Comparison of ENCODE assay signal across 7 cellular contexts in the genomic region with DNA sequence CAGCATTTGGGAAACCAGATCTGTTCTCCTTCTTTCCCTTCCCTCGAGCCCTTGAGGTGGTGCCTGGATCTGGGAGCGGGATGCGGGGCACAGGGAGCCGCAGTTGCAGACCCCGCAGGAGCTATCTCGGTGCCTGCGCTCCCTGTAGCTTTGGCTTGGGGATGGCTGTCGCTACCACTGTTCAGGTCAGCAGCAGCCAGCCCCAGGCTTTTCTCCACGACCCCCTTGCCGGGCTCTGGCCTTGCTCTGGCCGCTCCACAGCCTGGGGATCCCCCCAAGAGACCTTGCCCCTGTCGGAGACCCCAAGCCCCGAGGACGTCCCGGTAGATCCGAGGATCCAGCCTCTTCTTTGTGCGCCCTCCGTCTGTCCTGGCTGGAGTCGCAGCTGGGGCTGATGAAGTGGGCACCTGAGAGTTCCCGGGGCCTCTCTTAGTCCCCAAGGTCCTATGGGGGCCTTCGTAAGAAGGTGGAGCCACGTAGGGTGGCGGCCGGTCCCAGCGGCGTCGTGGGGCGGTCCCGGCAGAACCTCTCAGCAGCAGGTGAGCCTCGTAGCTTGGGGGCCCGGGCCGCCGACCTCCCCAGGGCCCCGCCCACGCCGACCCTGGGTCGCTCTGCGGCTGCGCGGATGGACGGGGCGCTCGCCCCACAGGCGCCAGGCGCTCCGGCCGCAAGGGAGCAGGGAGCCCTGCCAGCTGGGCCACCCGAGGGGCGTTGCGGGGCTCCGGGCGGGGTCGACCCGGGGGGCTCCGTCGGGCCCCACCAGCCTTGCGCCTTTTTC. TPM values are rescaled to one million over a fixed set of nuclear protein-coding genes. Genes with fewer than 3 reads are reported as not detected.
A peak's percentile ranks its signal among the peaks of the same experiment; 100 is the strongest.
DNase-seq lines count a peak whose midpoint lies in the region; ATAC-seq, FAIRE-seq and TF ChIP-seq lines count a peak whose summit lies in the region.

No MANE protein-coding gene starts in this region.

- H3K9me3 ChIP-seq in ovary (no peaks in the 10 kb centered on the region), kidney (ENCODE audit: control insufficient read depth in 1 of 2, low read length in 2 of 2) (no peaks in the 10 kb centered on the region)

- intact Hi-C loops in ovary (cut with DNase I) (loop anchor here in 2 of 4 donors (5.0 to 10.0 kb wide), 2 partner anchors 133 to 146 kb away; partner anchors contain the start of genes DDX23 (in 1 of the 2) and RND1 (in 1 of the 2)), kidney (cut with DNase I) (no loop called here)

- H3K27me3 Mint-ChIP-seq in T-cell = peaks cover 48 to 69% of the 10 kb centered on the region in 2 donors

- ATAC-seq in GM21528 (IDR thresholded peaks at IDR 0.05; ENCODE audit: low FRiP score, unreplicated experiment) (peak; percentile 43), T-cell (replicated peaks in 1 of 4) (peak in 3 of 4 experiments; percentile 10 to 32 (median 24)), HG03097 (IDR thresholded peaks at IDR 0.05; ENCODE audit: low FRiP score, unreplicated experiment) (no peak)

- H3K4me1 ChIP-seq in ovary (ENCODE audit: insufficient read depth) = peaks cover 6% of the 10 kb centered on the region
- peaks cover 5 to 16% of the 10 kb centered on the region in 2 donors for H3K4me1 ChIP-seq in kidney (ENCODE audit: control insufficient read depth in 1 of 2, insufficient read depth in 1 of 2, low read depth in 1 of 2, low read length in 2 of 2)

- H3K36me3 Mint-ChIP-seq in T-cell = peaks cover 23% of the 10 kb centered on the region

- DNase-seq in GM06990 (ENCODE audit: extremely low read depth, insufficient read length) (peak; percentile 87), T-cell (peak in 2 of 34 experiments; percentile 22 to 30), erythroblast (lab: John Stamatoyannopoulos, UW) (peak; percentile 57 to 62), ovary (no peak), kidney (no peak)

- peak overlapping the region in 1 of 2 donors; percentile 52 for H3K27ac Mint-ChIP-seq in T-cell

- peak overlapping the region; percentile 59 to 77 (median 64) for H3K4me3 Mint-ChIP-seq in T-cell

- POLR2A ChIA-PET in T-cell (lab: Charles Lee) = interaction anchor here in 1 of 2 donors (1.1 kb wide), 1 partner anchor 22 kb away, joined by 3 read pairs; no protein-coding TSS in a partner anchor

- H3K27ac ChIP-seq in ovary (no peak overlapping the region), kidney (ENCODE audit: low read depth in 2 of 2, low read length in 2 of 2) (no peak overlapping the region)

- H3K9me3 Mint-ChIP-seq in T-cell = no peaks in the 10 kb centered on the region

- TF ChIP-seq EP300 in ovary (IDR thresholded peaks at IDR 0.05) = no peak

- peaks cover 37 to 45% (median 44%) of the 10 kb centered on the region in 3 donors for H3K4me1 Mint-ChIP-seq in T-cell

- CTCF ChIA-PET in T-cell (lab: Charles Lee) = interaction anchor here (0.5 to 2.8 kb wide), 16 partner anchors 10 to 138 kb away, joined by 3 to 22 read pairs (median 5); partner anchors contain the start of genes WNT1 (in 2 of the 2), PRKAG1 (in 1 of the 2) and TUBA1B (in 1 of the 2)

- peaks cover 4% of the 10 kb centered on the region for H3K27me3 ChIP-seq in GM06990 (replicated peaks; ENCODE audit: control insufficient read depth, insufficient read depth, low read length)
- H3K27me3 ChIP-seq in ovary = no peaks in the 10 kb centered on the region

- peak; percentile 18 for TF ChIP-seq CTCF in GM06990 (IDR thresholded peaks at IDR 0.05; ENCODE audit: insufficient read depth, low read length, poor library complexity, severe bottlenecking)
- no peak for TF ChIP-seq CTCF in ovary (IDR thresholded peaks at IDR 0.05)
- no peak for TF ChIP-seq CTCF in kidney (IDR thresholded peaks at IDR 0.05; ENCODE audit: borderline replicate concordance, extremely low read depth, insufficient read depth)

- no peak for FAIRE-seq in kidney (lab: Jason Lieb, UNC)

- no peak overlapping the region for H3K9ac ChIP-seq in kidney (ENCODE audit: low read length in 2 of 2)

- peaks cover 8% of the 10 kb centered on the region for H3K36me3 ChIP-seq in GM06990 (ENCODE audit: control insufficient read depth, insufficient read depth, low read length)
- H3K36me3 ChIP-seq in ovary = no peaks in the 10 kb centered on the region
- peaks cover 2 to 11% of the 10 kb centered on the region in 2 donors for H3K36me3 ChIP-seq in kidney (ENCODE audit: control insufficient read depth in 1 of 2, insufficient read depth in 2 of 2, low read length in 2 of 2)

- 3 to 7% (median 5%) methylated on average over 34 to 57 of the region's 57 CpGs for WGBS in ovary, 3 donors

- no peak for TF ChIP-seq POLR2A in erythroblast (IDR thresholded peaks at IDR 0.05; ENCODE audit: low read length)
- no peak for TF ChIP-seq POLR2A in ovary (IDR thresholded peaks at IDR 0.05)

- H3K4me3 ChIP-seq in GM06990 (replicated peaks; ENCODE audit: low read depth, low read length) (peak overlapping the region; percentile 61), ovary (peak overlapping the region; percentile 33), kidney (ENCODE audit: low read length in 2 of 2) (peak overlapping the region in 1 of 2 donors; percentile 35)

RNA-seq across cellular contexts. Expression of gene DDN, which starts 1.3 kb away (rescaled TPM):
- total RNA-seq in T-cell = 1 to 10 TPM in 1 of 5 donors, under 1 TPM in 4; 0.09 to 1.3 (median 0.15) TPM
- under 1 TPM in 1 of 7 donors, not detected in 6; 0.05 TPM for total RNA-seq in ovary
- polyA plus RNA-seq in ovary = under 1 TPM; 0.04 to 0.28 TPM
- not detected for total RNA-seq in kidney
- polyA plus RNA-seq in kidney (ENCODE audit: insufficient read depth, low read depth, low replicate concordance) = 27.0 TPM

RNA-seq across cellular contexts. Expression of gene WNT1, which starts 19.8 kb away (rescaled TPM):
- 1 to 10 TPM in 2 of 5 donors, under 1 TPM in 3; 0.47 to 2.6 (median 0.85) TPM for total RNA-seq in T-cell
- not detected for total RNA-seq in ovary
- polyA plus RNA-seq in ovary = not detected
- not detected for total RNA-seq in kidney
- not detected for polyA plus RNA-seq in kidney (ENCODE audit: insufficient read depth, low read depth, low replicate concordance)

RNA-seq across cellular contexts. Expression of gene PRKAG1, which starts 20.7 kb away (rescaled TPM):
- total RNA-seq in T-cell (10 to 100 TPM; 42.5 to 54.6 (median 48.3) TPM), ovary (10 to 100 TPM; 25.6 to 58.2 (median 35.8) TPM), kidney (57.1 TPM)
- polyA plus RNA-seq in ovary (10 to 100 TPM; 38.3 to 98.5 TPM), kidney (ENCODE audit: insufficient read depth, low read depth, low replicate concordance) (58.4 TPM)

RNA-seq across cellular contexts. Expression of gene WNT10B, which starts 26.4 kb away (rescaled TPM):
- 10 to 100 TPM in 1 of 5 donors, 1 to 10 TPM in 4; 5.3 to 15.7 (median 8.9) TPM for total RNA-seq in T-cell
- total RNA-seq in ovary = under 1 TPM in 1 of 7 donors, not detected in 6; 0.24 TPM
- polyA plus RNA-seq in ovary = under 1 TPM; 0.19 to 0.97 TPM
- 1.9 TPM for total RNA-seq in kidney
- not detected for polyA plus RNA-seq in kidney (ENCODE audit: insufficient read depth, low read depth, low replicate concordance)

RNA-seq across cellular contexts. Expression of gene ARF3, which starts 40.6 kb away (rescaled TPM):
- total RNA-seq in T-cell = 10 to 100 TPM; 63.6 to 82.9 (median 74.3) TPM
- total RNA-seq in ovary = 100 to 1,000 TPM in 4 of 7 donors, 10 to 100 TPM in 3; 25.5 to 123 (median 100) TPM
- polyA plus RNA-seq in ovary = 100 to 1,000 TPM in 1 of 2 donors, 10 to 100 TPM in 1; 59.0 to 243 TPM
- total RNA-seq in kidney = 229 TPM
- polyA plus RNA-seq in kidney (ENCODE audit: insufficient read depth, low read depth, low replicate concordance) = 111 TPM

Comparison
In these comparisons a context has a peak if more than half of its experiments do, and no peak if none do; other contexts are left out.
1. DNase-seq: peak in GM06990 (single experiment) and erythroblast (2 of 2); none in ovary (0 of 5) and kidney (single experiment).